1 cellular context compared by ENCODE assay signal in genomic region chr12:31460024-31460423, GRCh38.
TF ChIP-seq lines count a peak whose summit lies in the region.

No MANE protein-coding gene starts in this region.

TF ChIP-seq in K562, 482 proteins besides CTCF, POLR2A, EP300 and RAD21 (continued from another document):
- TF ChIP-seq E2F6 (IDR thresholded peaks at IDR 0.05; ENCODE audit: borderline replicate concordance in 1 of 2, extremely low read depth in 1 of 2, insufficient read depth in 1 of 2, insufficient read length in 1 of 2, low read depth in 1 of 2, low read length in 1 of 2, poor library complexity in 1 of 2, severe bottlenecking in 1 of 2) = no peak
- TF ChIP-seq PHTF2 (CRISPR knock-in tag; IDR thresholded peaks at IDR 0.05) = no peak
